Comparison of ENCODE assay signal across 8 cellular contexts in the genomic region with DNA sequence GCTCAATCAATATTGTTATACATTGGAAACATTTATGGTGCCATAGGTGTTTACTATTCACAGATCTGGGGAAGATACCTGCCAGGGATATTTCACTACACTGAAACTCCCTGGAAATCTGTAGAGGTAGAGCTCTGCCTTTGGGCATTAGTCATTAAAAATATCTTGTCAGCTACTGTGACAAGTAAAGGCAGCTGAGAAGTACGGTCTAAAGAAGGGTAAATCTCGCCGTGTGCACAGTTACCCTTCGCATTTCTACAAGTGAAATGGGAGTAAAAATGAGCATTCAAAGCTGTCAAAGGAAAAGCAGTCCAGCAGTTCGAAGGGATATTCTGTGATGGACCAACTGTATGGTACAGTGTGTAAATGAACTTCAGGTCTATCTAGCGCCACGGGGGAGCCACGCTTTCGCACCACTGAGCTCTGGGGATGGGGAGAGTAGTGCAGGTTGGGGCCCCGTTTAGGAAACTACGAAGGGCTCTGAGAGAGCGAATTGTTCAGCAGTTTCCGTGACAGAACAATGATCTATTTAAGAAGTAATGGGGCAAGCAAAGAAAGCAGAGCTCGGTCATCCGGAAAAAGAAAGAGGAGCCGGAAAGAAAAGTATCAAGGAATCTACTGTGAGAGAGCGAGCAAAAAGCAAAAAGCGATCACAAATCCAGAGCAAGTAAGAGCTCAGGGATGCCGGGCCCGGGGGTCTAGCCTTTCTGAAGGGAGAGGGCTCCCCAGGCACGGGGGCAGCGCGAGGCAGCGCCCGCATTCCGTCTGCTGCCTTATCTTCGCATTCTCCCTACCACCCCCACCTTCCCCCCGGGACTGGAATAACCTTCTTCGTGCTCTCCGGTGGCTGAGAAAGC. TPM values are rescaled to one million over a fixed set of nuclear protein-coding genes. Genes with fewer than 3 reads are reported as not detected.
A peak's percentile ranks its signal among the peaks of the same experiment; 100 is the strongest.
DNase-seq lines count a peak whose midpoint lies in the region; ATAC-seq and TF ChIP-seq lines count a peak whose summit lies in the region.

No MANE protein-coding gene starts in this region.

- WGBS in tibial nerve, 2 donors, result 1 to 2% methylated on average over 30 of the region's 30 CpGs

- no peaks in the 10 kb centered on the region for H3K9me3 Mint-ChIP-seq in activated T-helper 17 cell treated with anti-CD3 and anti-CD28 coated beads, Interleukin-2, amount 50 U/mL, for 72 hours
- H3K9me3 Mint-ChIP-seq in neural progenitor cell, result peaks cover 3% of the 10 kb centered on the region

- H3K27ac ChIP-seq in BLaER1 treated with 17β-estradiol and CSF1 and Interleukin-3, amounts not matched to agents 10 nM and 100 nM, result peak overlapping the region; percentile 48 to 85 (median 82); a peak in 21 of 22 replicates
- H3K27ac ChIP-seq in neural progenitor cell (peak overlapping the region; percentile 95), tibial nerve (peak overlapping the region; percentile 80 to 97 (median 92))

- peak overlapping the region; percentile 99 for H3K27ac Mint-ChIP-seq in activated T-helper 17 cell treated with anti-CD3 and anti-CD28 coated beads, Interleukin-2, amount 50 U/mL, for 72 hours
- peak overlapping the region; percentile 96 for H3K27ac Mint-ChIP-seq in neural progenitor cell

- H3K27me3 ChIP-seq in BLaER1 treated with 17β-estradiol and CSF1 and Interleukin-3, amounts not matched to agents 10 nM and 100 nM, result no peaks in the 10 kb centered on the region; a peak in 1 of 22 replicates
- no peaks in the 10 kb centered on the region for H3K27me3 ChIP-seq in neural progenitor cell
- no peaks in the 10 kb centered on the region for H3K27me3 ChIP-seq in tibial nerve

- H3K9ac ChIP-seq in BLaER1 treated with 17β-estradiol and CSF1 and Interleukin-3, amounts not matched to agents 10 nM and 100 nM, result peak overlapping the region; percentile 76 to 88 (median 83)
- H3K9ac ChIP-seq in neural progenitor cell, result peak overlapping the region; percentile 57

- H3K4me1 ChIP-seq in BLaER1 treated with 17β-estradiol and CSF1 and Interleukin-3, amounts not matched to agents 10 nM and 100 nM, result peaks cover 42 to 53% (median 49%) of the 10 kb centered on the region in 10 experiments
- H3K4me1 ChIP-seq in neural progenitor cell (peaks cover 11% of the 10 kb centered on the region), tibial nerve (peaks cover 0 to 48% (median 14%) of the 10 kb centered on the region in 4 donors)

- peaks cover 3% of the 10 kb centered on the region for H3K27me3 Mint-ChIP-seq in activated T-helper 17 cell treated with anti-CD3 and anti-CD28 coated beads, Interleukin-2, amount 50 U/mL, for 72 hours
- no peaks in the 10 kb centered on the region for H3K27me3 Mint-ChIP-seq in neural progenitor cell (ENCODE audit: insufficient read depth, low read depth)

- TF ChIP-seq CTCF in neural progenitor cell (IDR thresholded peaks at IDR 0.05), result no peak
- TF ChIP-seq CTCF in tibial nerve (IDR thresholded peaks at IDR 0.05), result no peak

- peaks cover 62% of the 10 kb centered on the region for H3K79me2 ChIP-seq in neural progenitor cell (ENCODE audit: low read depth)

- ATAC-seq in GM21423 (IDR thresholded peaks at IDR 0.05; ENCODE audit: unreplicated experiment) (peak; percentile 19), HG03139 (IDR thresholded peaks at IDR 0.05; ENCODE audit: unreplicated experiment) (no peak)
- no peak for ATAC-seq in activated T-helper 17 cell treated with anti-CD3 and anti-CD28 coated beads, Interleukin-2, amount 50 U/mL, for 72 hours (replicated peaks)

- no peak for TF ChIP-seq EP300 in tibial nerve (IDR thresholded peaks at IDR 0.05)

- H3F3A ChIP-seq in neural progenitor cell (ENCODE audit: low read depth), result peaks cover 22% of the 10 kb centered on the region

- DNase-seq in NCI-H510A (lab: John Stamatoyannopoulos, UW), result peak; percentile 19
- DNase-seq in foreskin melanocyte, result peak; percentile 59
- peak; percentile 77 for DNase-seq in neural progenitor cell (ENCODE audit: low spot score)
- DNase-seq in tibial nerve (ENCODE audit: low spot score in 2 of 2), result peak in 1 of 2 donors; percentile 9

- H3K4me1 Mint-ChIP-seq in activated T-helper 17 cell treated with anti-CD3 and anti-CD28 coated beads, Interleukin-2, amount 50 U/mL, for 72 hours, result peaks cover 12% of the 10 kb centered on the region
- H3K4me1 Mint-ChIP-seq in neural progenitor cell, result peaks cover 37% of the 10 kb centered on the region

- peak overlapping the region; percentile 91 for H3K4me3 Mint-ChIP-seq in activated T-helper 17 cell treated with anti-CD3 and anti-CD28 coated beads, Interleukin-2, amount 50 U/mL, for 72 hours
- peak overlapping the region; percentile 94 for H3K4me3 Mint-ChIP-seq in neural progenitor cell

- H3K36me3 ChIP-seq in BLaER1 treated with 17β-estradiol and CSF1 and Interleukin-3, amounts not matched to agents 10 nM and 100 nM, result peaks cover 0 to 8% (median 0%) of the 10 kb centered on the region in 11 experiments; a peak in 5 of 22 replicates
- H3K36me3 ChIP-seq in neural progenitor cell, result no peaks in the 10 kb centered on the region
- H3K36me3 ChIP-seq in tibial nerve, result no peaks in the 10 kb centered on the region

- TF ChIP-seq POLR2A in tibial nerve (IDR thresholded peaks at IDR 0.05), result no peak

- peaks cover 7% of the 10 kb centered on the region for H3K36me3 Mint-ChIP-seq in activated T-helper 17 cell treated with anti-CD3 and anti-CD28 coated beads, Interleukin-2, amount 50 U/mL, for 72 hours (ENCODE audit: low read depth)
- peaks cover 3% of the 10 kb centered on the region for H3K36me3 Mint-ChIP-seq in neural progenitor cell

- peaks cover 19 to 36% (median 32%) of the 10 kb centered on the region in 11 experiments; a peak in 17 of 22 replicates for H4K20me1 ChIP-seq in BLaER1 treated with 17β-estradiol and CSF1 and Interleukin-3, amounts not matched to agents 10 nM and 100 nM
- H4K20me1 ChIP-seq in neural progenitor cell (ENCODE audit: low read depth), result peaks cover 29% of the 10 kb centered on the region

- H3K4me2 ChIP-seq in BLaER1 treated with 17β-estradiol and CSF1 and Interleukin-3, amounts not matched to agents 10 nM and 100 nM, result peak overlapping the region; percentile 84 to 98 (median 91)
- peak overlapping the region; percentile 83 for H3K4me2 ChIP-seq in neural progenitor cell

- H3K4me3 ChIP-seq in BLaER1 treated with 17β-estradiol and CSF1 and Interleukin-3, amounts not matched to agents 10 nM and 100 nM, result peak overlapping the region; percentile 76 to 86 (median 83)
- H3K4me3 ChIP-seq in neural progenitor cell (peak overlapping the region; percentile 82), tibial nerve (peak overlapping the region; percentile 53 to 81 (median 66))

- H2AFZ ChIP-seq in neural progenitor cell (replicated peaks), result peak overlapping the region; percentile 93

- H3K9me3 ChIP-seq in BLaER1 treated with 17β-estradiol and CSF1 and Interleukin-3, amounts not matched to agents 10 nM and 100 nM (replicated peaks in 1 of 11), result no peaks in the 10 kb centered on the region
- H3K9me3 ChIP-seq in neural progenitor cell (ENCODE audit: low read depth), result no peaks in the 10 kb centered on the region
- H3K9me3 ChIP-seq in tibial nerve, result no peaks in the 10 kb centered on the region

RNA-seq across cellular contexts. Expression of a gene that starts 0.6 kb away (rescaled TPM):
- under 1 TPM in 1 of 2 donors, not detected in 1; 0.21 TPM for total RNA-seq in activated T-helper 17 cell treated with anti-CD3 and anti-CD28 coated beads, Interleukin-2, amount 50 U/mL, for 72 hours
- total RNA-seq in neural progenitor cell (ENCODE audit: low replicate concordance), result 3.6 and 4.1 TPM in 2 replicates
- 1 to 10 TPM in 3 of 4 donors, under 1 TPM in 1; 0.90 to 1.9 (median 1.4) TPM for total RNA-seq in tibial nerve

RNA-seq across cellular contexts. Expression of a gene that starts 0.9 kb away (rescaled TPM):
- total RNA-seq in activated T-helper 17 cell treated with anti-CD3 and anti-CD28 coated beads, Interleukin-2, amount 50 U/mL, for 72 hours, result 10 to 100 TPM; 11.4 to 14.0 TPM
- total RNA-seq in neural progenitor cell (ENCODE audit: low replicate concordance) (46.1 and 68.0 TPM in 2 replicates), tibial nerve (10 to 100 TPM; 27.3 to 44.0 (median 39.2) TPM)
